ENCODE assay signal across 33 cellular contexts in the genomic region with DNA sequence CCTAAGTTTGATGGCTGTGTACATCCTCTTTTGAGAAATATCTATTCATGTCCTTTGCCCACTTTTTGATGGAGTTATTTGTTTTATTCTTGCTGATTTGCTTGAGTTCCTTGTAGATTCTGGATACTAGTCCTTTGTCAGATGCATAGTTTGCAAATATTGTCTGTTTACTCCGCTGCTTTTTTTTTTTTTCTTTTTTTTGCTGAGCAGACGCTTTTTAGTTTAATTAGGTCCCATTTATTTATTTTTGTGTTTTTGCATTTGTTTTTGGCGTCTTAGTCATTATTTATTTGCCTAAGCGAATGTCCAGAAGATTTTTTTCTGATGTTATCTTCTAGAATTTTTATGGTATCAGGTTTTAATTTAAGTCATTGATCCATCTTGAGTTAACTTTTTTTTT.
"Had no signal": no experiment of that assay in that cellular context is flagged by ENCODE, and none has a peak within 500 bp of the region (broad histone marks: within the 10 kb centered on the region; RNA-seq: fewer than 3 reads in every experiment).

No MANE protein-coding gene starts in this region.

- H3K9me3 ChIP-seq: adrenal gland, body of pancreas, breast epithelium had no signal

- DNase-seq: activated B cell treated with CpG ODN at 0.5 μM for 24 hours; activated CD4-positive, alpha-beta memory T cell treated with anti-CD3 and anti-CD28 coated beads for 36 hours; activated CD4-positive, alpha-beta T cell treated with anti-CD3 and anti-CD28 coated beads for 4 hours; activated CD4-positive, alpha-beta T cell treated with anti-CD3 and anti-CD28 coated beads, Interleukin-2, amount 10 ng/mL, durations not matched to agents 24 days and 14 days; activated CD4-positive, alpha-beta T cell treated with anti-CD3 and anti-CD28 coated beads, Interleukin-2, amount 50 U/mL, for 1 hour; activated CD4-positive, alpha-beta T cell treated with anti-CD3 and anti-CD28 coated beads, Interleukin-2, amount 50 U/mL, for 4 hours; activated CD4-positive, CD25-positive, alpha-beta regulatory T cell treated with anti-CD3 and anti-CD28 coated beads, Interleukin-2, amount 50 U/mL, for 72 hours; activated CD8-positive, alpha-beta memory T cell treated with anti-CD3 and anti-CD28 coated beads, Interleukin-2, amount 50 U/mL, for 4 hours; activated CD8-positive, alpha-beta T cell treated with anti-CD3 and anti-CD28 coated beads for 36 hours; activated effector memory CD4-positive, alpha-beta T cell treated with anti-CD3 and anti-CD28 coated beads, Interleukin-2, amount 50 U/mL, for 16 hours; activated gamma-delta T cell treated with Interleukin-2 at 50 U/mL for 16 hours; activated naive CD4-positive, alpha-beta T cell; activated naive CD4-positive, alpha-beta T cell treated with anti-CD3 and anti-CD28 coated beads for 36 hours; activated naive CD4-positive, alpha-beta T cell treated with anti-CD3 and anti-CD28 coated beads, Interleukin-2, amount 50 U/mL, for 16 hours; activated naive CD8-positive, alpha-beta T cell treated with anti-CD3 and anti-CD28 coated beads for 36 hours; activated T-cell treated with anti-CD3 and anti-CD28 coated beads for 4 hours; activated T-cell treated with anti-CD3 and anti-CD28 coated beads, Interleukin-2, amount 50 U/mL, for 1 hour; activated T-cell treated with anti-CD3 and anti-CD28 coated beads, Interleukin-2, amount 50 U/mL, for 4 hours; activated T-cell treated with anti-CD3 and anti-CD28 coated beads, Interleukin-2, amount 50 U/mL, for 72 hours; adrenal gland; amniotic stem cell; aorta; body of pancreas; brain microvascular endothelial cell; central memory CD4-positive, alpha-beta T cell; T-helper 2 cell; T-helper 9 cell had no signal

- H3K36me3 ChIP-seq: adrenal gland, brain microvascular endothelial cell, breast epithelium had no signal

- H3K4me1 ChIP-seq: adrenal gland, body of pancreas, breast epithelium had no signal

- H3K27ac ChIP-seq: adrenal gland, body of pancreas, brain microvascular endothelial cell, breast epithelium, VCaP had no signal

- H3K4me3 ChIP-seq: adrenal gland, body of pancreas, breast epithelium had no signal

- H3K27me3 ChIP-seq: adrenal gland, body of pancreas, brain microvascular endothelial cell, breast epithelium had no signal

- FAIRE-seq: astrocyte, TTC549 had no signal

- ATAC-seq: activated CD8-positive, alpha-beta T cell treated with anti-CD3 and anti-CD28 coated beads for 36 hours; activated naive CD4-positive, alpha-beta T cell treated with anti-CD3 and anti-CD28 coated beads, Interleukin-2, amount 50 U/mL, for 72 hours; activated T-cell treated with anti-CD3 and anti-CD28 coated beads, Interleukin-2, amount 50 U/mL, for 4 hours; activated T-cell treated with anti-CD3 and anti-CD28 coated beads, Interleukin-2, amount 50 U/mL, for 72 hours; activated T-helper 17 cell treated with anti-CD3 and anti-CD28 coated beads, Interleukin-2, amount 50 U/mL, for 72 hours; body of pancreas had no signal
